10 cellular contexts compared by ENCODE assay signal in genomic region chr5:151140686-151141459, GRCh38. TPM values are rescaled to one million over a fixed set of nuclear protein-coding genes. Genes with fewer than 3 reads are reported as not detected.
DNase-seq lines count a peak whose midpoint lies in the region; ATAC-seq and TF ChIP-seq lines count a peak whose summit lies in the region.
"Had no signal": no experiment of that assay in that cellular context is flagged by ENCODE, and none has a peak within 500 bp of the region (broad histone marks: within the 10 kb centered on the region; RNA-seq: fewer than 3 reads in every experiment).

No MANE protein-coding gene starts in this region.

- DNase-seq in CD14-positive monocyte (ENCODE audit: low spot score) (no peak), dorsolateral prefrontal cortex (peak in 1 of 10 donors; percentile 34), neural progenitor cell (ENCODE audit: low spot score) (no peak), DMS114 treated with DMSO at 0.1 percent for 48 hours (lab: John Stamatoyannopoulos, UW; ENCODE audit: unreplicated experiment) (no peak), lower leg skin (ENCODE audit: low spot score in 2 of 2) (no peak), glomerular visceral epithelial cell (ENCODE audit: extremely low spot score) (no peak), right lobe of liver (no peak)
- DNase-seq: NCI-H2029 had no signal

- peak overlapping the region; percentile 78 for H3K27ac ChIP-seq in KMS-11
- H3K27ac ChIP-seq in dorsolateral prefrontal cortex = peak overlapping the region in 36 of 59 donors; percentile 1 to 68 (median 42)
- H3K27ac ChIP-seq in neural progenitor cell = no peak overlapping the region
- no peak overlapping the region for H3K27ac ChIP-seq in right lobe of liver

- H3K4me1 ChIP-seq in KMS-11 (ENCODE audit: low read depth, poor library complexity, severe bottlenecking) (peaks cover 61% of the 10 kb centered on the region), neural progenitor cell (peaks cover 7% of the 10 kb centered on the region), right lobe of liver (no peaks in the 10 kb centered on the region)

- H3K9me3 Mint-ChIP-seq in CD14-positive monocyte (peaks cover 0 to 4% (median 0%) of the 10 kb centered on the region in 7 donors), neural progenitor cell (no peaks in the 10 kb centered on the region)

- H3K4me3 ChIP-seq in KMS-11 (IDR thresholded peaks at IDR 0.05; ENCODE audit: insufficient read depth, low read depth, low read length) (no peak overlapping the region), dorsolateral prefrontal cortex (peak overlapping the region in 3 of 59 donors; percentile 9 to 24 (median 9)), neural progenitor cell (no peak overlapping the region), lower leg skin (ENCODE audit: low read depth, poor library complexity, severe bottlenecking) (no peak overlapping the region), right lobe of liver (no peak overlapping the region)
- H3K4me3 ChIP-seq: ovary had no signal

- H3F3A ChIP-seq in neural progenitor cell (ENCODE audit: low read depth) = no peaks in the 10 kb centered on the region

- TF ChIP-seq CTCF in CD14-positive monocyte (IDR thresholded peaks at IDR 0.05) (no peak), KMS-11 (conservative IDR thresholded peaks at IDR 0.05; ENCODE audit: low read depth, low read length) (no peak), dorsolateral prefrontal cortex (IDR thresholded peaks at IDR 0.05 in 54 of 56, conservative IDR thresholded peaks at IDR 0.05 in 2 of 56; ENCODE audit: low read depth in 1 of 56, partially characterized antibody in 56 of 56) (no peak), neural progenitor cell (IDR thresholded peaks at IDR 0.05) (no peak), lower leg skin (IDR thresholded peaks at IDR 0.05) (no peak), right lobe of liver (IDR thresholded peaks at IDR 0.05) (no peak)

- H3K27me3 Mint-ChIP-seq in CD14-positive monocyte (ENCODE audit: low read depth in 3 of 3) = no peaks in the 10 kb centered on the region
- peaks cover 4% of the 10 kb centered on the region for H3K27me3 Mint-ChIP-seq in neural progenitor cell (ENCODE audit: insufficient read depth, low read depth)

- intact Hi-C loops in CD14-positive monocyte (cut with micrococcal nuclease) = no loop called here
- intact Hi-C loops in dorsolateral prefrontal cortex (cut with DNase I) = no loop called here
- intact Hi-C loops in lower leg skin (cut with DNase I; ENCODE audit: low total_unique reads) = no loop called here
- intact Hi-C loops in right lobe of liver (cut with DNase I) = no loop called here

- H3K9me3 ChIP-seq in neural progenitor cell (ENCODE audit: low read depth) (no peaks in the 10 kb centered on the region), right lobe of liver (no peaks in the 10 kb centered on the region)
- H3K9me3 ChIP-seq: ovary had no signal

- no peak for TF ChIP-seq POLR2A in lower leg skin (IDR thresholded peaks at IDR 0.05)
- no peak for TF ChIP-seq POLR2A in right lobe of liver (IDR thresholded peaks at IDR 0.05)

- H3K27ac Mint-ChIP-seq in CD14-positive monocyte (peak overlapping the region in 4 of 7 donors; percentile 19 to 79 (median 38)), neural progenitor cell (peak overlapping the region; percentile 59)

- H3K4me1 Mint-ChIP-seq in CD14-positive monocyte = peaks cover 75% of the 10 kb centered on the region
- H3K4me1 Mint-ChIP-seq in neural progenitor cell = peaks cover 22% of the 10 kb centered on the region

- H3K9ac ChIP-seq in KMS-11 = peak overlapping the region; percentile 49; the same call in 1 of the 2 replicates
- no peak overlapping the region for H3K9ac ChIP-seq in neural progenitor cell

- no peak for ATAC-seq in right lobe of liver

- H3K79me2 ChIP-seq in KMS-11 (ENCODE audit: insufficient read depth, low read depth) (peaks cover 27% of the 10 kb centered on the region), neural progenitor cell (ENCODE audit: low read depth) (no peaks in the 10 kb centered on the region)

- H4K20me1 ChIP-seq in KMS-11 (ENCODE audit: insufficient read depth) = no peaks in the 10 kb centered on the region
- H4K20me1 ChIP-seq in neural progenitor cell (ENCODE audit: low read depth) = peaks cover 14% of the 10 kb centered on the region

- H2AFZ ChIP-seq in KMS-11 (ENCODE audit: low read depth) (no peak overlapping the region), neural progenitor cell (replicated peaks) (no peak overlapping the region)

- H3K4me2 ChIP-seq in KMS-11 (peak overlapping the region; percentile 93), neural progenitor cell (no peak overlapping the region)

- H3K27me3 ChIP-seq in KMS-11 (ENCODE audit: insufficient read depth, low read depth) (no peaks in the 10 kb centered on the region), dorsolateral prefrontal cortex (no peaks in the 10 kb centered on the region), neural progenitor cell (no peaks in the 10 kb centered on the region), right lobe of liver (no peaks in the 10 kb centered on the region)
- H3K27me3 ChIP-seq: ovary had no signal

- WGBS in lower leg skin, 2 donors = 76 to 80% methylated on average over 7 of the region's 7 CpGs
- 71% methylated on average over 4 of the region's 7 CpGs for WGBS in right lobe of liver (ENCODE audit: insufficient coverage, low coverage, low lambda C conversion rate, missing lambda C conversion rate)

- H3K36me3 Mint-ChIP-seq in CD14-positive monocyte (peaks cover 76 to 95% of the 10 kb centered on the region in 2 donors), neural progenitor cell (peaks cover 33% of the 10 kb centered on the region)

- H3K36me3 ChIP-seq in KMS-11 (ENCODE audit: insufficient read depth) = no peaks in the 10 kb centered on the region
- H3K36me3 ChIP-seq in neural progenitor cell = no peaks in the 10 kb centered on the region
- H3K36me3 ChIP-seq in right lobe of liver = peaks cover 14 to 76% (median 28%) of the 10 kb centered on the region in 4 donors
- H3K36me3 ChIP-seq: ovary had no signal

- peak overlapping the region in 1 of 2 donors; percentile 26 for H3K4me3 Mint-ChIP-seq in CD14-positive monocyte
- H3K4me3 Mint-ChIP-seq in neural progenitor cell = no peak overlapping the region

RNA-seq across cellular contexts. Expression of gene ANXA6, which starts 16.7 kb away (rescaled TPM):
- 100 to 1,000 TPM in 1 of 2 donors, 10 to 100 TPM in 1; 93.5 to 124 TPM for polyA plus RNA-seq in CD14-positive monocyte
- total RNA-seq in dorsolateral prefrontal cortex (100 to 1,000 TPM in 119 of 120 experiments, 10 to 100 TPM in 1; 98.9 to 428 (median 291) TPM), neural progenitor cell (ENCODE audit: low replicate concordance) (95.0 and 97.6 TPM in 2 replicates), lower leg skin (10 to 100 TPM; 34.2 to 68.4 (median 43.3) TPM), right lobe of liver (100 to 1,000 TPM; 143 to 236 (median 165) TPM)

Comparison
In these comparisons a context has a peak if more than half of its experiments do, and no peak if none do; other contexts are left out.
1. H3K27ac ChIP-seq: peak in KMS-11 (single experiment) and dorsolateral prefrontal cortex (36 of 59); none in neural progenitor cell (single experiment) and right lobe of liver (0 of 3).